Comparison of ENCODE assay signal across 37 cellular contexts in genomic region chr7:157248659-157249058, GRCh38.
A peak's percentile ranks its signal among the peaks of the same experiment; 100 is the strongest.
DNase-seq lines count a peak whose midpoint lies in the region; ATAC-seq, FAIRE-seq and TF ChIP-seq lines count a peak whose summit lies in the region.
"Had no signal": no experiment of that assay in that cellular context is flagged by ENCODE, and none has a peak within 500 bp of the region (broad histone marks: within the 10 kb centered on the region; RNA-seq: fewer than 3 reads in every experiment).

No MANE protein-coding gene starts in this region.

- in situ Hi-C loops in K562 (cut with MboI), result no loop called here
- in situ Hi-C loops in HepG2 (cut with HindIII; ENCODE audit: extremely low pct_ligation_motif_present, low pct_unique_long_range_greater_than_20kb), result no loop called here

- no peak for TF ChIP-seq POLR2A in K562 (conservative IDR thresholded peaks at IDR 0.05)
- TF ChIP-seq POLR2A in HepG2 (IDR thresholded peaks at IDR 0.05; ENCODE audit: insufficient read depth in 1 of 2, low read depth in 2 of 2, low read length in 2 of 2), result no peak

- H3K27ac ChIP-seq in K562 (ENCODE audit: extremely low read depth, low read depth, low read length), result no peak overlapping the region
- H3K27ac ChIP-seq in HepG2 (ENCODE audit: extremely low read length, insufficient read depth, low read length), result no peak overlapping the region
- H3K27ac ChIP-seq: 22Rv1; A549; BLaER1; BLaER1 treated with 17β-estradiol and CSF1 and Interleukin-3, amounts not matched to agents 10 nM and 100 nM; C4-2B had no signal

- no peak overlapping the region for H3K4me3 Mint-ChIP-seq in effector memory CD8-positive, alpha-beta T cell
- H3K4me3 Mint-ChIP-seq in nephron progenitor cell, result no peak overlapping the region
- H3K4me3 Mint-ChIP-seq: B cell; CD14-positive monocyte; CD4-positive, alpha-beta memory T cell; CD4-positive, alpha-beta T cell; CD4-positive, CD25-positive, alpha-beta regulatory T cell; CD8-positive, alpha-beta memory T cell; CD8-positive, alpha-beta T cell had no signal

- H3K27me3 Mint-ChIP-seq in effector memory CD8-positive, alpha-beta T cell, result no peaks in the 10 kb centered on the region
- H3K27me3 Mint-ChIP-seq in nephron progenitor cell (ENCODE audit: low read depth, poor library complexity), result no peaks in the 10 kb centered on the region
- H3K27me3 Mint-ChIP-seq: B cell; CD4-positive, alpha-beta memory T cell; CD4-positive, alpha-beta T cell; CD4-positive, CD25-positive, alpha-beta regulatory T cell; CD8-positive, alpha-beta memory T cell had no signal

- H2AFZ ChIP-seq in K562 (ENCODE audit: low read depth, low read length) (no peak overlapping the region), HepG2 (ENCODE audit: low read length) (no peak overlapping the region)

- TF ChIP-seq CTCF in K562 (IDR thresholded peaks at IDR 0.05 in 2 of 3, conservative IDR thresholded peaks at IDR 0.05 in 1 of 3; ENCODE audit: insufficient read depth in 2 of 3, low read depth in 1 of 3, low read length in 3 of 3) (no peak), HepG2 (CRISPR knock-in tag; IDR thresholded peaks at IDR 0.05) (no peak), nephron progenitor cell (IDR thresholded peaks at IDR 0.05) (no peak)

- H3K9me1 ChIP-seq in K562 (ENCODE audit: control insufficient read depth, insufficient read depth, low read length), result peaks cover 3% of the 10 kb centered on the region

- H3K4me1 ChIP-seq in K562 (replicated peaks in 1 of 2; ENCODE audit: control insufficient read depth in 2 of 2, insufficient read depth in 2 of 2, low read length in 2 of 2), result no peaks in the 10 kb centered on the region
- H3K4me1 ChIP-seq in HepG2 (ENCODE audit: insufficient read depth, low read length), result no peaks in the 10 kb centered on the region
- H3K4me1 ChIP-seq: A549; BLaER1; BLaER1 treated with 17β-estradiol and CSF1 and Interleukin-3, amounts not matched to agents 10 nM and 100 nM; Caco-2 had no signal

- H3K4me3 ChIP-seq in K562 (no peak overlapping the region), HepG2 (replicated peaks in 1 of 3; ENCODE audit: insufficient read depth in 1 of 3, low read depth in 2 of 3, low read length in 3 of 3) (no peak overlapping the region)
- H3K4me3 ChIP-seq: A549; BLaER1; BLaER1 treated with 17β-estradiol and CSF1 and Interleukin-3, amounts not matched to agents 10 nM and 100 nM had no signal

- BruUV-seq in K562 (replicated peaks; lab: Mats Ljungman, UMichigan), result no TSS peak
- BruUV-seq in HepG2 (replicated peaks; lab: Mats Ljungman, UMichigan), result no TSS peak

- H3K9ac ChIP-seq in K562 (ENCODE audit: insufficient read depth in 1 of 2, low read depth in 2 of 2, low read length in 2 of 2) (no peak overlapping the region; a peak in 1 of 4 replicates), HepG2 (ENCODE audit: insufficient read depth, low read depth, low read length) (no peak overlapping the region)
- H3K9ac ChIP-seq: BLaER1; BLaER1 treated with 17β-estradiol and CSF1 and Interleukin-3, amounts not matched to agents 10 nM and 100 nM had no signal

- intact Hi-C loops in K562 (cut with micrococcal nuclease), result no loop called here
- intact Hi-C loops in HepG2 (cut with micrococcal nuclease; ENCODE audit: unreplicated experiment), result no loop called here

- H3K79me2 ChIP-seq in K562 (ENCODE audit: control insufficient read depth, insufficient read depth, low read length) (no peaks in the 10 kb centered on the region), HepG2 (ENCODE audit: insufficient read depth, low read length) (no peaks in the 10 kb centered on the region)

- no peaks in the 10 kb centered on the region for H3K27me3 ChIP-seq in K562 (ENCODE audit: control insufficient read depth in 2 of 2, insufficient read depth in 2 of 2, low read length in 2 of 2)
- H3K27me3 ChIP-seq in HepG2 (ENCODE audit: control insufficient read depth in 1 of 2, insufficient read depth in 2 of 2, low read length in 2 of 2), result no peaks in the 10 kb centered on the region
- H3K27me3 ChIP-seq: BE2C; BLaER1; BLaER1 treated with 17β-estradiol and CSF1 and Interleukin-3, amounts not matched to agents 10 nM and 100 nM had no signal

- TF ChIP-seq RAD21 in K562 (CRISPR knock-in tag; conservative IDR thresholded peaks at IDR 0.05 in 1 of 2, IDR thresholded peaks at IDR 0.05 in 1 of 2), result no peak
- TF ChIP-seq RAD21 in HepG2 (CRISPR knock-in tag; IDR thresholded peaks at IDR 0.05), result no peak

- no peak overlapping the region for H3K4me2 ChIP-seq in K562 (ENCODE audit: insufficient read depth, low read length)
- no peak overlapping the region for H3K4me2 ChIP-seq in HepG2 (ENCODE audit: low read depth, low read length)
- H3K4me2 ChIP-seq: A549; BLaER1; BLaER1 treated with 17β-estradiol and CSF1 and Interleukin-3, amounts not matched to agents 10 nM and 100 nM had no signal

- no peak for ATAC-seq in K562
- ATAC-seq in effector memory CD8-positive, alpha-beta T cell (replicated peaks), result no peak
- ATAC-seq in HepG2, result 0 out of 3 replicates have a peak, but pooled peaks have one; percentile 19
- ATAC-seq: A549; CD8-positive, alpha-beta T cell had no signal

- FAIRE-seq in K562 (lab: Jason Lieb, UNC) (no peak), HepG2 (lab: Jason Lieb, UNC) (no peak)
- FAIRE-seq: A204.1, A549, D721Med had no signal

- CTCF ChIA-PET in K562 (lab: Yijun Ruan, JAX; ENCODE audit: low intra/inter-chr PET ratio), result no interaction called here
- CTCF ChIA-PET in HepG2 (lab: Yijun Ruan, JAX; ENCODE audit: low intra/inter-chr PET ratio, low total read pairs), result no interaction called here

- DNase-seq in K562 (ENCODE audit: extremely low read depth in 1 of 4, low spot score in 3 of 4), result no peak
- no peak for DNase-seq in effector memory CD8-positive, alpha-beta T cell
- DNase-seq in HepG2 (ENCODE audit: low spot score), result no peak
- no peak for DNase-seq in nephron progenitor cell
- DNase-seq in NCI-H2171 treated with DMSO at 0.1 percent for 48 hours (lab: John Stamatoyannopoulos, UW), result no peak
- DNase-seq in SKM-1 treated with dmso at 0.1 percent for 144 hours (lab: John Stamatoyannopoulos, UW; ENCODE audit: unreplicated experiment), result no peak
- DNase-seq in activated gamma-delta T cell treated with Interleukin-2 at 50 U/mL for 16 hours, result no peak
- DNase-seq in NCI-H1092 treated with DMSO at 0.1 percent for 48 hours (lab: John Stamatoyannopoulos, UW), result no peak
- DNase-seq: 8988T; ACHN; AML-193; BE2C; C1 segment of cervical spinal cord; Caco-2; Calu3; CD4-positive, alpha-beta memory T cell; CD4-positive, alpha-beta T cell; CD4-positive, CD25-positive, alpha-beta regulatory T cell; CD8-positive, alpha-beta memory T cell; CD8-positive, alpha-beta T cell; COR-L47; DMS 273 treated with DMSO at 0.1 percent for 48 hours; DMS153; DMS53; DMS79; DMS79 treated with DMSO at 0.1 percent for 48 hours; DND-41; EL had no signal

- H3K4me1 Mint-ChIP-seq in effector memory CD8-positive, alpha-beta T cell (ENCODE audit: low read depth in 2 of 2), result peaks cover 2 to 9% of the 10 kb centered on the region in 2 donors
- H3K4me1 Mint-ChIP-seq in nephron progenitor cell, result no peaks in the 10 kb centered on the region
- H3K4me1 Mint-ChIP-seq: B cell, CD14-positive monocyte had no signal

- H3K9me3 ChIP-seq in K562 (replicated peaks; ENCODE audit: control insufficient read depth, insufficient read depth, low read depth, low read length) (no peaks in the 10 kb centered on the region), HepG2 (ENCODE audit: low read length) (no peaks in the 10 kb centered on the region)
- H3K9me3 ChIP-seq: A549; BE2C; BLaER1; BLaER1 treated with 17β-estradiol and CSF1 and Interleukin-3, amounts not matched to agents 10 nM and 100 nM; Caco-2 had no signal

- H3K36me3 ChIP-seq in K562 (ENCODE audit: control insufficient read depth, insufficient read depth, low read length) (peaks cover 85% of the 10 kb centered on the region), HepG2 (replicated peaks in 1 of 2; ENCODE audit: control insufficient read depth in 1 of 2, insufficient read depth in 2 of 2, low read length in 2 of 2) (peaks cover 6 to 39% of the 10 kb centered on the region in 2 experiments)

- H3K9me3 Mint-ChIP-seq in effector memory CD8-positive, alpha-beta T cell, result no peaks in the 10 kb centered on the region
- no peaks in the 10 kb centered on the region for H3K9me3 Mint-ChIP-seq in nephron progenitor cell
- H3K9me3 Mint-ChIP-seq: CD14-positive monocyte; CD4-positive, alpha-beta memory T cell; CD4-positive, alpha-beta T cell; CD4-positive, CD25-positive, alpha-beta regulatory T cell; CD8-positive, alpha-beta memory T cell; CD8-positive, alpha-beta T cell had no signal

- peak overlapping the region; percentile 25 to 76 for H3K27ac Mint-ChIP-seq in effector memory CD8-positive, alpha-beta T cell
- H3K27ac Mint-ChIP-seq in nephron progenitor cell, result peak overlapping the region; percentile 82
- H3K27ac Mint-ChIP-seq: B cell; CD4-positive, alpha-beta T cell; CD8-positive, alpha-beta T cell had no signal

- POLR2A ChIA-PET in K562 (lab: Yijun Ruan, JAX), result interaction anchor here (0.5 to 1.5 kb wide), 6 partner anchors 8 to 289 kb away, joined by 3 to 5 read pairs (median 4); no protein-coding TSS in a partner anchor
- POLR2A ChIA-PET in HepG2 (lab: Yijun Ruan, JAX), result no interaction called here

- H4K20me1 ChIP-seq in K562 (replicated peaks; ENCODE audit: control insufficient read depth, insufficient read depth, low read length) (no peaks in the 10 kb centered on the region; the same call in 1 of the 2 replicates), HepG2 (ENCODE audit: insufficient read depth, low read length) (no peaks in the 10 kb centered on the region)
- H4K20me1 ChIP-seq: BLaER1 had no signal

- TF ChIP-seq EP300 in K562 (IDR thresholded peaks at IDR 0.05; ENCODE audit: low read length) (no peak), HepG2 (IDR thresholded peaks at IDR 0.05; ENCODE audit: low read depth in 2 of 2, low read length in 2 of 2) (no peak), HepG2 (CRISPR knock-in tag; IDR thresholded peaks at IDR 0.05; ENCODE audit: borderline replicate concordance) (no peak)

- WGBS in K562 (ENCODE audit: insufficient coverage, low coverage, missing lambda C conversion rate), result 94% methylated on average over 14 of the region's 14 CpGs
- WGBS in HepG2 (ENCODE audit: low lambda C conversion rate), result 98% methylated on average over 13 of the region's 14 CpGs

- peaks cover 28% of the 10 kb centered on the region for H3K36me3 Mint-ChIP-seq in effector memory CD8-positive, alpha-beta T cell (ENCODE audit: insufficient read depth)
- peaks cover 39% of the 10 kb centered on the region for H3K36me3 Mint-ChIP-seq in nephron progenitor cell (ENCODE audit: low read depth)

TF ChIP-seq in HepG2, 621 proteins besides CTCF, POLR2A, EP300 and RAD21 (continues in another document):
- TF ChIP-seq NKX3-1 (CRISPR knock-in tag; IDR thresholded peaks at IDR 0.05), result no peak

Comparison
In these comparisons a context has a peak if more than half of its experiments do, and no peak if none do; other contexts are left out.
1. Of the 241 proteins assayed by ChIP-seq in both HepG2 and K562: peak only in HepG2: none; only in K562: POLR2G; in both: none; in neither: 240.